Comparison of ENCODE assay signal across 8 cellular contexts in the genomic region with DNA sequence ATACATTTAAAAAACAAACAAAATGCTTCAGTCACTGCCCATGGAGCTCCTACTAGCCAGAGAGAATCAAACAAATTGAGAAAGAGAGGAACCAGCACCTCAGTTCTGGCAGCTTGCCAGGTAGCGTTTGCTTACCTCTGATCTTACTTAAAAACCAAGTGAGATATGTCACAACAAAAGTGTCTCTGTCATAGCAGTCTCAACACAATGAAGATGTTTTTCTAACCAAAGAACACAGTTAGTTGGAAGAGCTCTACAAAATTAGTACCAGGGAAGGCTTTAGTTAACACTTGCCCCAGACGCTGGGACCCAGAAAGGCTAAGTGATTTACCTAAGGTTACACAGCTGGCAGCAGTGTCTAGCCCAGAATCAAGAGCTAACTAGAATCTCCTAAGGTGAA. TPM values are rescaled to one million over a fixed set of nuclear protein-coding genes. Genes with fewer than 3 reads are reported as not detected.
DNase-seq lines count a peak whose midpoint lies in the region; FAIRE-seq and TF ChIP-seq lines count a peak whose summit lies in the region.

No MANE protein-coding gene starts in this region.

- H3K27me3 Mint-ChIP-seq in Calu3 (ENCODE audit: unreplicated experiment): peaks cover 26% of the 10 kb centered on the region

- H3K27me3 ChIP-seq in endocrine pancreas (ENCODE audit: control insufficient read depth, insufficient read depth, low read length): no peaks in the 10 kb centered on the region
- peaks cover 0 to 2% of the 10 kb centered on the region in 2 donors for H3K27me3 ChIP-seq in small intestine (ENCODE audit: control insufficient read depth in 2 of 2, insufficient read depth in 2 of 2, low read length in 2 of 2)

- intact Hi-C loops in Calu3 (cut with micrococcal nuclease; ENCODE audit: unreplicated experiment): loop anchor here (10.0 kb wide), 1 partner anchor 212 kb away; no protein-coding TSS in a partner anchor

- peak; percentile 36 for DNase-seq in NK-92 treated with Interleukin-12 subunit alpha and Interleukin-12 subunit beta, amount 100 ng/mL, for 24 hours (lab: John Stamatoyannopoulos, UW)
- DNase-seq in NK-92 (lab: John Stamatoyannopoulos, UW; ENCODE audit: unreplicated experiment) (no peak), NCI-H69 (lab: John Stamatoyannopoulos, UW) (peak; percentile 87), small intestine (peak; percentile 8), hippocampal formation (lab: John Stamatoyannopoulos, UW) (no peak), Calu3 (no peak), globus pallidus (ENCODE audit: low spot score) (no peak)

- H3K27ac ChIP-seq in small intestine (ENCODE audit: low read depth in 1 of 2, low read length in 1 of 2): no peak overlapping the region

- no peak overlapping the region for H3K27ac Mint-ChIP-seq in Calu3 (ENCODE audit: unreplicated experiment)

- no peaks in the 10 kb centered on the region for H3K9me3 Mint-ChIP-seq in Calu3 (ENCODE audit: low read depth, unreplicated experiment)

- H3K9me3 ChIP-seq in endocrine pancreas (ENCODE audit: control insufficient read depth, low read length) (no peaks in the 10 kb centered on the region), small intestine (ENCODE audit: control insufficient read depth, low read depth) (no peaks in the 10 kb centered on the region)

- CTCF ChIA-PET in Calu3 (lab: Charles Lee): no interaction called here

- H3K4me1 Mint-ChIP-seq in Calu3 (ENCODE audit: low read depth, unreplicated experiment): peaks cover 19% of the 10 kb centered on the region

- 23 to 37% (median 34%) methylated on average over 2 of the region's 2 CpGs for WGBS in small intestine, 3 donors

- H3K9ac ChIP-seq in endocrine pancreas (ENCODE audit: control insufficient read depth, insufficient read depth, low read length): no peak overlapping the region

- H3K4me1 ChIP-seq in endocrine pancreas (ENCODE audit: control insufficient read depth, insufficient read depth, low read length): peaks cover 10% of the 10 kb centered on the region
- H3K4me1 ChIP-seq in small intestine (ENCODE audit: control insufficient read depth in 2 of 2, insufficient read depth in 1 of 2, low read depth in 1 of 2, low read length in 1 of 2): peaks cover 0 to 10% of the 10 kb centered on the region in 2 donors

- TF ChIP-seq CTCF in Calu3 (IDR thresholded peaks at IDR 0.05; ENCODE audit: unreplicated experiment): no peak

- H3K4me3 ChIP-seq in endocrine pancreas (ENCODE audit: control insufficient read depth, insufficient read depth, low read length) (peak overlapping the region; percentile 91), small intestine (ENCODE audit: low read depth in 1 of 2, low read length in 2 of 2) (no peak overlapping the region)

- FAIRE-seq in small intestine (lab: Jason Lieb, UNC): no peak

- H3K36me3 ChIP-seq in endocrine pancreas (ENCODE audit: control insufficient read depth, insufficient read depth, low read length): no peaks in the 10 kb centered on the region
- no peaks in the 10 kb centered on the region for H3K36me3 ChIP-seq in small intestine (ENCODE audit: control insufficient read depth in 2 of 2, insufficient read depth in 2 of 2, low read length in 2 of 2)

- H3K4me3 Mint-ChIP-seq in Calu3 (ENCODE audit: low read depth, unreplicated experiment): no peak overlapping the region

- BruUV-seq in Calu3 (replicated peaks; lab: Mats Ljungman, UMichigan): no TSS peak

- H3K36me3 Mint-ChIP-seq in Calu3 (ENCODE audit: insufficient read depth, unreplicated experiment): peaks cover 32% of the 10 kb centered on the region

RNA-seq across cellular contexts. Expression of gene DOCK4, which starts 3.4 kb away (rescaled TPM):
- 1 to 10 TPM in 2 of 3 donors, not detected in 1; 1.9 to 3.8 TPM for polyA plus RNA-seq in small intestine
- 2.7 and 3.4 TPM in 2 replicates for total RNA-seq in Calu3 (2022)

RNA-seq across cellular contexts. Expression of gene ZNF277, which starts 3.7 kb away (rescaled TPM):
- polyA plus RNA-seq in small intestine: 10 to 100 TPM; 15.8 to 25.4 (median 24.4) TPM
- total RNA-seq in Calu3 (2022): 18.1 and 18.4 TPM in 2 replicates

Comparison
In these comparisons a context has a peak if more than half of its experiments do, and no peak if none do; other contexts are left out.
1. DNase-seq: peak in NK-92 treated with Interleukin-12 subunit alpha and Interleukin-12 subunit beta, amount 100 ng/mL, for 24 hours (single experiment), NCI-H69 (single experiment) and small intestine (single experiment); none in NK-92 (single experiment), hippocampal formation (0 of 2), Calu3 (single experiment) and globus pallidus (single experiment).